ENCODE assay signal across 8 cellular contexts in genomic region chr3:31917303-31917903, GRCh38.
A peak's percentile ranks its signal among the peaks of the same experiment; 100 is the strongest.
DNase-seq lines count a peak whose midpoint lies in the region; ATAC-seq, FAIRE-seq and TF ChIP-seq lines count a peak whose summit lies in the region.

No MANE protein-coding gene starts in this region.

- H3K36me3 ChIP-seq in psoas muscle (ENCODE audit: insufficient read depth in 1 of 2, low read depth in 1 of 2): no peaks in the 10 kb centered on the region

- peak overlapping the region; percentile 88 for H3K27ac ChIP-seq in VCaP
- no peak overlapping the region for H3K27ac ChIP-seq in psoas muscle

- 25 to 31% (median 30%) methylated on average over 3 of the region's 3 CpGs for WGBS in psoas muscle, 3 donors

- FAIRE-seq in GM19239 (lab: Jason Lieb, UNC) (peak; percentile 31), HTR-8/SVneo (lab: Jason Lieb, UNC) (no peak)

- peak overlapping the region; percentile 30 for H3K4me3 ChIP-seq in psoas muscle

- peaks cover 6% of the 10 kb centered on the region for H3K9me3 ChIP-seq in psoas muscle

- ATAC-seq in HG02870 (IDR thresholded peaks at IDR 0.05; ENCODE audit: unreplicated experiment): peak; percentile 89
- ATAC-seq in psoas muscle: no peak
- ATAC-seq in left ventricle myocardium superior: no peak

- peaks cover 0 to 2% (median 0%) of the 10 kb centered on the region in 3 donors for H3K27me3 ChIP-seq in psoas muscle (ENCODE audit: insufficient read depth in 3 of 3, low read length in 2 of 3)

- DNase-seq in GM19239 (ENCODE audit: insufficient read length, low spot score) (no peak), psoas muscle (no peak), left ventricle myocardium superior (no peak), D341Med (ENCODE audit: low spot score) (no peak), HTR-8/SVneo (ENCODE audit: insufficient read length, low spot score) (no peak), occipital lobe (lab: John Stamatoyannopoulos, UW) (no peak)

- H3K4me1 ChIP-seq in psoas muscle: no peaks in the 10 kb centered on the region

- intact Hi-C loops in psoas muscle (cut with DNase I): no loop called here
- intact Hi-C loops in left ventricle myocardium superior (cut with micrococcal nuclease): no loop called here

- TF ChIP-seq CTCF in VCaP (conservative IDR thresholded peaks at IDR 0.05): no peak
- TF ChIP-seq CTCF in psoas muscle (IDR thresholded peaks at IDR 0.05): no peak
